Comparison of ENCODE assay signal across 13 cellular contexts in the genomic region with DNA sequence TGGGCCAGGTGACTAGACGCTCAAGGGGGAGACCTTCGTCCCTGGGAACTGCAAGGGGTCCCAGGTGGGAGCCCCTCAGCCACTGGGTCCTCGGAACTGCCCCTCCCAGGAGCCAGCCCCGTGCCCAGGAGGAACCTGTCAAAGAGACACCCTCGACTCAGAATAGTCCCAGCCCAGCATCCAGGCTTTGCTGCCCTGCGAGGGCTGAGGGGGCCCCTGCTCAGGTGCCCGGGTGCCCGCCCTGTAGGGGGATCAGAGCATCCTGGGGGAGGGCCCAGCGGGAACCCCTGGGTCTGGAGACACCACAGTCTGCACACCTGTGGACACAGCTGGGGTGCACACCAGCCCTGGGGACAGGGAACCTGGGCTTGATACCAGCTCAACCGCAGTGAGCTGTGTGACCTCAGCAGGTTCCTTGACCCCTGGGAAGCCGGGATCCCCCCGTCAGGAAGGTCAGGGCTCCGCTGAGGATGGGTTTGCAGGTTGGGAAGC. TPM values are rescaled to one million over a fixed set of nuclear protein-coding genes. Genes with fewer than 3 reads are reported as not detected.
A peak's percentile ranks its signal among the peaks of the same experiment; 100 is the strongest.
DNase-seq lines count a peak whose midpoint lies in the region; FAIRE-seq and TF ChIP-seq lines count a peak whose summit lies in the region.
"Had no signal": no experiment of that assay in that cellular context is flagged by ENCODE, and none has a peak within 500 bp of the region (broad histone marks: within the 10 kb centered on the region; RNA-seq: fewer than 3 reads in every experiment).

No MANE protein-coding gene starts in this region.

- DNase-seq in NT2/D1 (ENCODE audit: low read depth, low spot score) (no peak), esophagus muscularis mucosa (ENCODE audit: extremely low spot score) (no peak), suprapubic skin (ENCODE audit: low spot score in 2 of 2) (no peak), pons (ENCODE audit: low spot score) (no peak), urothelium cell line (ENCODE audit: low spot score) (no peak), NCI-H1092 (lab: John Stamatoyannopoulos, UW) (no peak)
- no peak for DNase-seq in CD4-positive, alpha-beta memory T cell
- DNase-seq: activated naive CD4-positive, alpha-beta T cell treated with anti-CD3 and anti-CD28 coated beads for 36 hours; COR-L47; dermis blood vessel endothelial cell; stimulated activated naive CD4-positive, alpha-beta T cell treated with Interleukin-2 at 50 U/mL for 16 hours had no signal

- TF ChIP-seq CTCF in esophagus muscularis mucosa (IDR thresholded peaks at IDR 0.05) (no peak), suprapubic skin (IDR thresholded peaks at IDR 0.05) (no peak)

- H3K9me3 ChIP-seq in NT2/D1 (ENCODE audit: insufficient read depth, low read length) (no peaks in the 10 kb centered on the region), esophagus muscularis mucosa (no peaks in the 10 kb centered on the region), muscle layer of duodenum (ENCODE audit: control insufficient read depth in 1 of 2, low read length in 2 of 2) (no peaks in the 10 kb centered on the region), suprapubic skin (no peaks in the 10 kb centered on the region)
- no peaks in the 10 kb centered on the region for H3K9me3 ChIP-seq in CD4-positive, alpha-beta memory T cell (ENCODE audit: control insufficient read depth in 1 of 2, low read length in 2 of 2)
- H3K9me3 ChIP-seq: mucosa of descending colon had no signal

- peak overlapping the region; percentile 82 to 92 (median 92) for H3K27ac ChIP-seq in esophagus muscularis mucosa (replicated peaks in 1 of 4)
- H3K27ac ChIP-seq in muscle layer of duodenum (ENCODE audit: low read length), result no peak overlapping the region
- peak overlapping the region; percentile 77 for H3K27ac ChIP-seq in suprapubic skin
- H3K27ac ChIP-seq in CD4-positive, alpha-beta memory T cell (ENCODE audit: low read depth, low read length), result no peak overlapping the region

- H3K9me3 Mint-ChIP-seq in CD4-positive, alpha-beta memory T cell, result no peaks in the 10 kb centered on the region
- H3K9me3 Mint-ChIP-seq: activated naive CD4-positive, alpha-beta T cell treated with anti-CD3 and anti-CD28 coated beads for 36 hours had no signal

- intact Hi-C loops in esophagus muscularis mucosa (cut with DNase I), result loop anchor here (5.0 kb wide), 2 partner anchors 41 to 136 kb away; no protein-coding TSS in a partner anchor
- intact Hi-C loops in CD4-positive, alpha-beta memory T cell (cut with micrococcal nuclease), result no loop called here

- H3K4me3 ChIP-seq in NT2/D1 (ENCODE audit: insufficient read length, low read depth) (no peak overlapping the region), esophagus muscularis mucosa (peak overlapping the region; percentile 64 to 82 (median 70)), muscle layer of duodenum (ENCODE audit: low read depth in 1 of 2, low read length in 2 of 2) (peak overlapping the region; percentile 61 to 70), suprapubic skin (peak overlapping the region; percentile 55)
- H3K4me3 ChIP-seq in CD4-positive, alpha-beta memory T cell (ENCODE audit: low read length in 2 of 2), result no peak overlapping the region
- H3K4me3 ChIP-seq: mucosa of descending colon had no signal

- H3K4me1 Mint-ChIP-seq in CD4-positive, alpha-beta memory T cell, result peaks cover 3 to 30% (median 16%) of the 10 kb centered on the region in 4 donors

- POLR2A ChIA-PET in CD4-positive, alpha-beta memory T cell (lab: Charles Lee; ENCODE audit: partially characterized antibody), result no interaction called here

- TF ChIP-seq POLR2A in esophagus muscularis mucosa (IDR thresholded peaks at IDR 0.05; ENCODE audit: low read depth) (no peak), suprapubic skin (IDR thresholded peaks at IDR 0.05) (no peak)

- H3K27me3 ChIP-seq in NT2/D1 (ENCODE audit: insufficient read depth, insufficient read length) (peaks cover 15% of the 10 kb centered on the region), esophagus muscularis mucosa (no peaks in the 10 kb centered on the region), muscle layer of duodenum (ENCODE audit: low read depth, low read length) (no peaks in the 10 kb centered on the region), suprapubic skin (peaks cover 16% of the 10 kb centered on the region)
- peaks cover 16% of the 10 kb centered on the region for H3K27me3 ChIP-seq in CD4-positive, alpha-beta memory T cell (ENCODE audit: insufficient read depth, low read length)

- peak overlapping the region in 1 of 8 donors; percentile 44 for H3K4me3 Mint-ChIP-seq in CD4-positive, alpha-beta memory T cell
- H3K4me3 Mint-ChIP-seq: activated naive CD4-positive, alpha-beta T cell treated with anti-CD3 and anti-CD28 coated beads for 36 hours had no signal

- no peaks in the 10 kb centered on the region for H3K36me3 Mint-ChIP-seq in CD4-positive, alpha-beta memory T cell

- H3K36me3 ChIP-seq in NT2/D1 (ENCODE audit: insufficient read depth, insufficient read length, low read length) (no peaks in the 10 kb centered on the region), esophagus muscularis mucosa (no peaks in the 10 kb centered on the region), muscle layer of duodenum (ENCODE audit: control insufficient read depth in 1 of 2, insufficient read depth in 2 of 2, low read length in 2 of 2) (no peaks in the 10 kb centered on the region), suprapubic skin (no peaks in the 10 kb centered on the region)
- no peaks in the 10 kb centered on the region for H3K36me3 ChIP-seq in CD4-positive, alpha-beta memory T cell (ENCODE audit: insufficient read depth, low read length)

- WGBS in esophagus muscularis mucosa, result 31% methylated on average over 5 of the region's 13 CpGs
- WGBS in suprapubic skin, result no CpG with 5 or more reads among the region's 13 CpGs

- peak overlapping the region; percentile 56 for H3K9ac ChIP-seq in NT2/D1 (ENCODE audit: insufficient read length, low read depth)

- H3K4me1 ChIP-seq in NT2/D1 (ENCODE audit: insufficient read depth, insufficient read length) (peaks cover 25% of the 10 kb centered on the region), esophagus muscularis mucosa (peaks cover 56 to 100% (median 97%) of the 10 kb centered on the region in 4 donors), muscle layer of duodenum (ENCODE audit: control insufficient read depth in 1 of 2, insufficient read depth in 2 of 2, low read length in 2 of 2) (peaks cover 4 to 60% of the 10 kb centered on the region in 2 donors), suprapubic skin (peaks cover 91% of the 10 kb centered on the region)
- peaks cover 4% of the 10 kb centered on the region for H3K4me1 ChIP-seq in CD4-positive, alpha-beta memory T cell (ENCODE audit: insufficient read depth, low read length)

- FAIRE-seq in urothelium cell line (lab: Jason Lieb, UNC), result no peak

- CTCF ChIA-PET in CD4-positive, alpha-beta memory T cell (lab: Charles Lee; ENCODE audit: partially characterized antibody), result no interaction called here

- no peak overlapping the region for H3K27ac Mint-ChIP-seq in CD4-positive, alpha-beta memory T cell
- H3K27ac Mint-ChIP-seq: activated naive CD4-positive, alpha-beta T cell treated with anti-CD3 and anti-CD28 coated beads for 36 hours had no signal

- H3K27me3 Mint-ChIP-seq in CD4-positive, alpha-beta memory T cell, result peaks cover 44 to 47% of the 10 kb centered on the region in 2 donors

- TF ChIP-seq EP300 in esophagus muscularis mucosa (IDR thresholded peaks at IDR 0.05) (no peak), suprapubic skin (IDR thresholded peaks at IDR 0.05) (no peak)

RNA-seq across cellular contexts. Expression of a gene that starts 0.4 kb away (rescaled TPM):
- total RNA-seq in esophagus muscularis mucosa, result 100 to 1,000 TPM; 337 to 646 (median 447) TPM
- total RNA-seq in suprapubic skin, result 10 to 100 TPM in 3 of 4 donors, 1 to 10 TPM in 1; 7.7 to 30.7 (median 25.1) TPM
- total RNA-seq in CD4-positive, alpha-beta memory T cell, result not detected
- not detected for polyA plus RNA-seq in CD4-positive, alpha-beta memory T cell

RNA-seq across cellular contexts. Expression of a gene that starts 55.2 kb away (rescaled TPM):
- total RNA-seq in esophagus muscularis mucosa (10 to 100 TPM in 3 of 4 donors, 1 to 10 TPM in 1; 10.0 to 19.3 (median 11.9) TPM), suprapubic skin (10 to 100 TPM; 12.8 to 21.5 (median 17.2) TPM)
- total RNA-seq in CD4-positive, alpha-beta memory T cell, result 10 to 100 TPM; 13.4 to 15.1 TPM
- polyA plus RNA-seq in CD4-positive, alpha-beta memory T cell, result 1 to 10 TPM in 1 of 2 donors, under 1 TPM in 1; 0.42 to 4.9 TPM

Comparison
In these comparisons a context has a peak if more than half of its experiments do, and no peak if none do; other contexts are left out.
1. H3K4me3 ChIP-seq: peak in esophagus muscularis mucosa (4 of 4), muscle layer of duodenum (2 of 2) and suprapubic skin (single experiment); none in NT2/D1 (single experiment) and CD4-positive, alpha-beta memory T cell (0 of 2).
2. H3K27ac ChIP-seq: peak in esophagus muscularis mucosa (4 of 4) and suprapubic skin (single experiment); none in muscle layer of duodenum (single experiment) and CD4-positive, alpha-beta memory T cell (single experiment).
3. RNA of a gene that starts 0.4 kb away (total RNA-seq): 337 to 646 TPM in esophagus muscularis mucosa; 7.7 to 30.7 TPM in suprapubic skin and not detected in CD4-positive, alpha-beta memory T cell; every median in the first group is over 10 times any median in the second.